9 cellular contexts compared by ENCODE assay signal in the genomic region with DNA sequence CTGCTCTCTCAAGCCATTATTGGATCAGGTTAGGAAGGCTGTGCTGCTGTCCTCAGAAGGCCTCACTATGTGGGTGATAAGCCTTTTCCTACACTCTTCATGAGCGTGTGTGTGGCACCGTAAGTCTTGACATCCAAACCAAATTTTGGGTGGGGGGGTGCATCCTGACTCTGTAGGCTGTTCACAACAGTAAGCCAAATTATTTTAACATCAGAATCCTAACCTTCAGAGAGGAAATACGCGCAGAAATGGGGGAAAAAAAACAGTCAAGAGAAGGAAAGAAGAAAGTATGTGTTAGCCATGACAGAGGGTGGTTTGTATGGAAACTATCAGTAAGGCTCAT.
DNase-seq lines count a peak whose midpoint lies in the region; ATAC-seq and TF ChIP-seq lines count a peak whose summit lies in the region.
"Had no signal": no experiment of that assay in that cellular context is flagged by ENCODE, and none has a peak within 500 bp of the region (broad histone marks: within the 10 kb centered on the region; RNA-seq: fewer than 3 reads in every experiment).

No MANE protein-coding gene starts in this region.

- TF ChIP-seq CTCF in OCI-LY3 (IDR thresholded peaks at IDR 0.05; ENCODE audit: low read depth, low read length) (no peak), coronary artery (IDR thresholded peaks at IDR 0.05) (no peak)

- H3K4me1 Mint-ChIP-seq in stimulated activated naive CD8-positive, alpha-beta T cell treated with anti-CD3 and anti-CD28 coated beads, Interleukin-15, amount 100 ng/mL, for 72 hours, result peaks cover 53% of the 10 kb centered on the region

- no peaks in the 10 kb centered on the region for H3K27me3 ChIP-seq in OCI-LY3 (ENCODE audit: low read depth, low read length)
- H3K27me3 ChIP-seq in effector memory CD4-positive, alpha-beta T cell (replicated peaks; ENCODE audit: control insufficient read depth, insufficient read depth, low read length, poor library complexity, severe bottlenecking), result no peaks in the 10 kb centered on the region
- H3K27me3 ChIP-seq: neural progenitor cell had no signal

- peaks cover 10% of the 10 kb centered on the region for H3K36me3 ChIP-seq in OCI-LY3 (replicated peaks; ENCODE audit: low read depth, low read length)
- H3K36me3 ChIP-seq in effector memory CD4-positive, alpha-beta T cell (ENCODE audit: control insufficient read depth, insufficient read depth, low read length), result no peaks in the 10 kb centered on the region
- H3K36me3 ChIP-seq: neural progenitor cell had no signal

- peak overlapping the region; percentile 83 to 86 for H3K4me3 Mint-ChIP-seq in stimulated activated naive CD8-positive, alpha-beta T cell treated with anti-CD3 and anti-CD28 coated beads, Interleukin-15, amount 100 ng/mL, for 72 hours
- H3K4me3 Mint-ChIP-seq: neural progenitor cell had no signal

- H3K27ac Mint-ChIP-seq in stimulated activated naive CD8-positive, alpha-beta T cell treated with anti-CD3 and anti-CD28 coated beads, Interleukin-15, amount 100 ng/mL, for 72 hours, result peak overlapping the region; percentile 93 to 98
- H3K27ac Mint-ChIP-seq: neural progenitor cell had no signal

- peak overlapping the region; percentile 83 for H3K4me2 ChIP-seq in OCI-LY3 (ENCODE audit: low read length)
- H3K4me2 ChIP-seq: neural progenitor cell had no signal

- peak overlapping the region; percentile 87 for H3K9ac ChIP-seq in OCI-LY3 (ENCODE audit: low read length)
- H3K9ac ChIP-seq: neural progenitor cell had no signal

- H3K4me3 ChIP-seq in OCI-LY3 (ENCODE audit: low read length) (peak overlapping the region; percentile 66), coronary artery (no peak overlapping the region)
- H3K4me3 ChIP-seq in effector memory CD4-positive, alpha-beta T cell (ENCODE audit: insufficient read depth, low read depth, low read length, poor library complexity, severe bottlenecking), result no peak overlapping the region
- H3K4me3 ChIP-seq: neural progenitor cell had no signal

- no peaks in the 10 kb centered on the region for H3K9me3 Mint-ChIP-seq in stimulated activated naive CD8-positive, alpha-beta T cell treated with anti-CD3 and anti-CD28 coated beads, Interleukin-15, amount 100 ng/mL, for 72 hours
- H3K9me3 Mint-ChIP-seq: neural progenitor cell had no signal

- no peak for ATAC-seq in stimulated activated naive CD8-positive, alpha-beta T cell treated with anti-CD3 and anti-CD28 coated beads, Interleukin-15, amount 100 ng/mL, for 72 hours
- ATAC-seq in HG03342 (IDR thresholded peaks at IDR 0.05; ENCODE audit: unreplicated experiment), result no peak

- no peaks in the 10 kb centered on the region for H4K20me1 ChIP-seq in OCI-LY3 (ENCODE audit: insufficient read depth, low read length)

- DNase-seq in activated CD4-positive, alpha-beta T cell treated with anti-CD3 and anti-CD28 coated beads for 48 hours, result peak; percentile 14
- no peak for DNase-seq in activated CD4-positive, alpha-beta T cell treated with anti-CD3 and anti-CD28 coated beads for 4 hours
- no peak for DNase-seq in effector memory CD4-positive, alpha-beta T cell
- DNase-seq in stimulated activated naive CD8-positive, alpha-beta T cell treated with anti-CD3 and anti-CD28 coated beads, Interleukin-15, amount 100 ng/mL, for 72 hours, result no peak
- DNase-seq in coronary artery (ENCODE audit: low spot score) (no peak), GM03348 (ENCODE audit: low spot score) (no peak)

- H3K4me1 ChIP-seq in OCI-LY3 (ENCODE audit: low read length), result peaks cover 61% of the 10 kb centered on the region
- H3K4me1 ChIP-seq in effector memory CD4-positive, alpha-beta T cell (ENCODE audit: control insufficient read depth, insufficient read depth, low read length, poor library complexity, severe bottlenecking), result peaks cover 10% of the 10 kb centered on the region

- H3K27me3 Mint-ChIP-seq in stimulated activated naive CD8-positive, alpha-beta T cell treated with anti-CD3 and anti-CD28 coated beads, Interleukin-15, amount 100 ng/mL, for 72 hours, result no peaks in the 10 kb centered on the region

- H3K9me3 ChIP-seq in OCI-LY3 (ENCODE audit: insufficient read depth, low read length), result no peaks in the 10 kb centered on the region
- no peaks in the 10 kb centered on the region for H3K9me3 ChIP-seq in effector memory CD4-positive, alpha-beta T cell (ENCODE audit: control insufficient read depth, low read length)

- H3K79me2 ChIP-seq in OCI-LY3 (ENCODE audit: low read length), result no peaks in the 10 kb centered on the region

- H3K27ac ChIP-seq in OCI-LY3 (ENCODE audit: low read length), result peak overlapping the region; percentile 98
- H3K27ac ChIP-seq in effector memory CD4-positive, alpha-beta T cell (ENCODE audit: insufficient read depth, low read length, poor library complexity, severe bottlenecking), result peak overlapping the region; percentile 88
- H3K27ac ChIP-seq in coronary artery, result peak overlapping the region in 1 of 2 donors; percentile 72

- H2AFZ ChIP-seq in OCI-LY3 (ENCODE audit: low read depth, low read length), result 0 out of 2 replicates have a peak overlapping the region, but pooled peaks have one; percentile 3
- H2AFZ ChIP-seq: neural progenitor cell had no signal
